ENCODE assay signal across 13 cellular contexts in the genomic region with DNA sequence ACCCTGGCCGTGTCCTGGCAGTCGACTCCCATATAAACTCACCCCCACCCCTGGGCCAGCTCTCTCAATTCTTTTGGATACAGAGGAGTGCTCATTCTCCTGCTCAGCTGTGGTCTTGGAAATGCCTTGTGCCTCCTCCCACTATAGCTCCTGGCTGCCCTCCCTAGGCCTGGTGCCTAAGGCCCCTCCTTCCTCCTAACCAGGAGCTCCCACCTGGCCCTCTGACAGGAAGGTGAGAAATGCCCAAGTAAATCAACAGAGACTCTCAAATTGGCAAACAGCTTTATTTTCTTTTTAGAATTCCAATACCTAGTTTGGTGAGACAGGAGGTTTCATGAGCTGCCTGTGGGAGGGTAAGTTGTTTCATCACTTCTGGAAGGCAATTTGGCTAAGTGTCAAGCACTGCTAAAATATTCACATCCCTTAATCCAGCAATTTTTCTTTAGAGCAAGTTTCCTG.
DNase-seq lines count a peak whose midpoint lies in the region; ATAC-seq and TF ChIP-seq lines count a peak whose summit lies in the region.
"Had no signal": no experiment of that assay in that cellular context is flagged by ENCODE, and none has a peak within 500 bp of the region (broad histone marks: within the 10 kb centered on the region; RNA-seq: fewer than 3 reads in every experiment).

No MANE protein-coding gene starts in this region.

- no peak overlapping the region for H3K4me3 Mint-ChIP-seq in Calu3 (ENCODE audit: low read depth, unreplicated experiment)

- H3K9me3 ChIP-seq in testis, result no peaks in the 10 kb centered on the region
- H3K9me3 ChIP-seq: adrenal gland, psoas muscle had no signal

- H3K27ac Mint-ChIP-seq in Calu3 (ENCODE audit: unreplicated experiment), result no peak overlapping the region

- WGBS in testis, 2 donors, result 21 to 29% methylated on average over 2 of the region's 2 CpGs

- CTCF ChIA-PET in Calu3 (lab: Charles Lee), result no interaction called here

- TF ChIP-seq CTCF in cardiac fibroblast (IDR thresholded peaks at IDR 0.05; ENCODE audit: low read depth, low read length) (no peak), testis (IDR thresholded peaks at IDR 0.05) (no peak), Calu3 (IDR thresholded peaks at IDR 0.05; ENCODE audit: unreplicated experiment) (no peak)

- H3K4me3 ChIP-seq in cardiac fibroblast (replicated peaks in 1 of 2; ENCODE audit: low read depth in 2 of 2, low read length in 2 of 2), result no peak overlapping the region
- no peak overlapping the region for H3K4me3 ChIP-seq in testis
- H3K4me3 ChIP-seq: adrenal gland, psoas muscle had no signal

- H3K27me3 ChIP-seq in testis, result no peaks in the 10 kb centered on the region
- H3K27me3 ChIP-seq: adrenal gland had no signal

- H3K27ac ChIP-seq in testis, result peak overlapping the region in 1 of 2 donors; percentile 59
- H3K27ac ChIP-seq: 22Rv1, psoas muscle had no signal

- no peaks in the 10 kb centered on the region for H3K4me1 Mint-ChIP-seq in Calu3 (ENCODE audit: low read depth, unreplicated experiment)

- no peaks in the 10 kb centered on the region for H3K9me3 Mint-ChIP-seq in Calu3 (ENCODE audit: low read depth, unreplicated experiment)

- H3K27me3 Mint-ChIP-seq in Calu3 (ENCODE audit: unreplicated experiment), result no peaks in the 10 kb centered on the region

- no peaks in the 10 kb centered on the region for H3K36me3 Mint-ChIP-seq in Calu3 (ENCODE audit: insufficient read depth, unreplicated experiment)

- TF ChIP-seq POLR2A in testis (IDR thresholded peaks at IDR 0.05), result no peak

- no TSS peak for BruUV-seq in Calu3 (replicated peaks; lab: Mats Ljungman, UMichigan)

- no peaks in the 10 kb centered on the region for H3K36me3 ChIP-seq in testis (ENCODE audit: low read depth, missing control alignments)
- H3K36me3 ChIP-seq: adrenal gland had no signal

- DNase-seq in DMS 273 (lab: John Stamatoyannopoulos, UW; ENCODE audit: unreplicated experiment), result peak; percentile 4
- DNase-seq in DMS 273 treated with DMSO at 0.1 percent for 48 hours (lab: John Stamatoyannopoulos, UW), result no peak
- DNase-seq in cardiac fibroblast (ENCODE audit: low read depth in 2 of 2), result peak; percentile 39 to 86
- no peak for DNase-seq in left lobe of liver (ENCODE audit: low spot score)
- peak; percentile 43 for DNase-seq in testis
- DNase-seq in Calu3, result no peak
- DNase-seq: islet precursor cell, NCI-H1930, psoas muscle had no signal

- intact Hi-C loops in testis (cut with DNase I; ENCODE audit: low total_unique reads) (no loop called here), Calu3 (cut with micrococcal nuclease; ENCODE audit: unreplicated experiment) (no loop called here)

- peak; percentile 42 for ATAC-seq in left lobe of liver
- ATAC-seq in HG02938 (IDR thresholded peaks at IDR 0.05; ENCODE audit: unreplicated experiment), result no peak
- ATAC-seq in HG02973 (IDR thresholded peaks at IDR 0.05; ENCODE audit: unreplicated experiment), result no peak

- peaks cover 30% of the 10 kb centered on the region for H3K4me1 ChIP-seq in testis
- H3K4me1 ChIP-seq: psoas muscle had no signal

Comparison
In these comparisons a context has a peak if more than half of its experiments do, and no peak if none do; other contexts are left out.
1. DNase-seq: peak in DMS 273 (single experiment), cardiac fibroblast (2 of 2) and testis (single experiment); none in DMS 273 treated with DMSO at 0.1 percent for 48 hours (single experiment), left lobe of liver (single experiment) and Calu3 (single experiment).